Comparison of ENCODE assay signal across 7 cellular contexts in the genomic region with DNA sequence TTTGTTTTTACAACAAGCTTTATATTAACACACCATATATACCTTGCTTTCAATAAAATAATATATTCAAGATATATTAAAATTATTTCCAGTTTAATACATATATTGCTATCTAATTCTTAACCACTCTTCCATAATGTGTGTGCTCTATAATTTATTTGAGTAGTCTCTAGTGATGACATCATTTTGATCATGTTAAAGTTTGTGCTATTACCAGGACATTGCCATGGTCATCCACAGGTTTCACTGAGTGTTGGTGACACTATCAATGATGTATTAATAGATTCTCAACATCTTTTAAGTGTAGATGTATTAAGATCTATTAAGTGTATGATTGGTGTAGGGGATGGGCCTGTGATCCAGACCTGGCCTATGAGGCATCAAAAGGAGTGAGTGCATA. TPM values are rescaled to one million over a fixed set of nuclear protein-coding genes. Genes with fewer than 3 reads are reported as not detected.
"Had no signal": no experiment of that assay in that cellular context is flagged by ENCODE, and none has a peak within 500 bp of the region (broad histone marks: within the 10 kb centered on the region; RNA-seq: fewer than 3 reads in every experiment).

No MANE protein-coding gene starts in this region.

RNA-seq across cellular contexts. Expression of gene CST1, which starts 17.8 kb away (rescaled TPM):
- total RNA-seq: GM23248, HFFc6 had no signal
- polyA plus RNA-seq: GM23248 had no signal

RNA-seq across cellular contexts. Expression of gene CST2, which starts 58.0 kb away (rescaled TPM):
- total RNA-seq: GM23338, H1, H4, H7, H9, HFFc6 had no signal
- polyA plus RNA-seq: GM23338, H1 had no signal
